38 cellular contexts compared by ENCODE assay signal in genomic region chr12:56308714-56309113, GRCh38. TPM values are rescaled to one million over a fixed set of nuclear protein-coding genes. Genes with fewer than 3 reads are reported as not detected.
"Had no signal": no experiment of that assay in that cellular context is flagged by ENCODE, and none has a peak within 500 bp of the region (broad histone marks: within the 10 kb centered on the region; RNA-seq: fewer than 3 reads in every experiment).

No MANE protein-coding gene starts in this region.

- H3K27ac ChIP-seq: ascending aorta, cardiac muscle cell, VCaP had no signal

- H3K27ac Mint-ChIP-seq: activated B cell treated with CpG ODN at 0.5 μM for 24 hours; activated CD4-positive, alpha-beta memory T cell treated with anti-CD3 and anti-CD28 coated beads for 36 hours; activated CD4-positive, alpha-beta T cell treated with anti-CD3 and anti-CD28 coated beads, Interleukin-2, amount 10 ng/mL, durations not matched to agents 24 days and 14 days; activated CD8-positive, alpha-beta T cell treated with anti-CD3 and anti-CD28 coated beads for 36 hours; activated naive CD4-positive, alpha-beta T cell treated with anti-CD3 and anti-CD28 coated beads for 36 hours; activated naive CD4-positive, alpha-beta T cell treated with anti-CD3 and anti-CD28 coated beads, Interleukin-2, amount 50 U/mL, for 72 hours; activated naive CD8-positive, alpha-beta T cell treated with anti-CD3 and anti-CD28 coated beads for 36 hours; activated T-cell treated with anti-CD3 and anti-CD28 coated beads, Interleukin-2, amount 50 U/mL, for 72 hours; activated T-helper 1 cell treated with anti-CD3 and anti-CD28 coated beads, Interleukin-12 subunit alpha, Interleukin-12 subunit beta, Interleukin-2, Interleukin-4 antibody, amounts not matched to agents 30 ng/mL and 10 ng/mL and 1 ng/mL, durations not matched to agents 14 hours and 24 hours and 36 hours; activated T-helper 17 cell treated with anti-CD3 and anti-CD28 coated beads, Interleukin-2, amount 50 U/mL, for 72 hours; T-helper 1 cell treated with Interleukin-12 subunit alpha and Interleukin-12 subunit beta and Interleukin-4 antibody, amounts not matched to agents 30 μg/mL and 1 μg/mL, for 36 hours; T-helper 2 cell treated with Interferon-gamma antibody and Interleukin-4, amounts not matched to agents 5 μg/mL and 100 μg/mL, for 36 hours had no signal

- H3K9me3 ChIP-seq: ascending aorta had no signal

- H3K27me3 ChIP-seq: ascending aorta, cardiac muscle cell had no signal

- H3K4me3 Mint-ChIP-seq: activated B cell treated with CpG ODN at 0.5 μM for 24 hours; activated CD4-positive, alpha-beta memory T cell treated with anti-CD3 and anti-CD28 coated beads for 36 hours; activated CD4-positive, alpha-beta T cell treated with anti-CD3 and anti-CD28 coated beads, Interleukin-2, amount 10 ng/mL, durations not matched to agents 24 days and 14 days; activated CD8-positive, alpha-beta T cell treated with anti-CD3 and anti-CD28 coated beads for 36 hours; activated naive CD4-positive, alpha-beta T cell treated with anti-CD3 and anti-CD28 coated beads for 36 hours; activated naive CD8-positive, alpha-beta T cell treated with anti-CD3 and anti-CD28 coated beads for 36 hours; activated T-cell treated with anti-CD3 and anti-CD28 coated beads, Interleukin-2, amount 50 U/mL, for 4 hours; activated T-cell treated with anti-CD3 and anti-CD28 coated beads, Interleukin-2, amount 50 U/mL, for 72 hours; activated T-helper 1 cell treated with anti-CD3 and anti-CD28 coated beads, Interleukin-12 subunit alpha, Interleukin-12 subunit beta, Interleukin-2, Interleukin-4 antibody, amounts not matched to agents 30 ng/mL and 10 ng/mL and 1 ng/mL, durations not matched to agents 14 hours and 24 hours and 36 hours; activated T-helper 17 cell treated with anti-CD3 and anti-CD28 coated beads, Interleukin-2, amount 50 U/mL, for 72 hours; brain; central memory CD8-positive, alpha-beta T cell; T-helper 1 cell treated with Interleukin-12 subunit alpha and Interleukin-12 subunit beta and Interleukin-4 antibody, amounts not matched to agents 30 μg/mL and 1 μg/mL, for 36 hours; T-helper 2 cell treated with Interferon-gamma antibody and Interleukin-4, amounts not matched to agents 5 μg/mL and 100 μg/mL, for 36 hours had no signal

- FAIRE-seq: bronchial epithelial cell, TTC549 had no signal

- H3K4me1 Mint-ChIP-seq: activated B cell treated with CpG ODN at 0.5 μM for 24 hours; activated CD4-positive, alpha-beta T cell treated with anti-CD3 and anti-CD28 coated beads, Interleukin-2, amount 10 ng/mL, durations not matched to agents 24 days and 14 days; activated T-helper 17 cell treated with anti-CD3 and anti-CD28 coated beads, Interleukin-2, amount 50 U/mL, for 72 hours; brain; central memory CD8-positive, alpha-beta T cell had no signal

- H3K4me3 ChIP-seq: ascending aorta, cardiac muscle cell had no signal

- H3K4me1 ChIP-seq: ascending aorta had no signal

- H3K27me3 Mint-ChIP-seq: activated B cell treated with CpG ODN at 0.5 μM for 24 hours; activated CD4-positive, alpha-beta memory T cell treated with anti-CD3 and anti-CD28 coated beads for 36 hours; activated CD4-positive, alpha-beta T cell treated with anti-CD3 and anti-CD28 coated beads, Interleukin-2, amount 10 ng/mL, durations not matched to agents 24 days and 14 days; activated CD8-positive, alpha-beta T cell treated with anti-CD3 and anti-CD28 coated beads for 36 hours; activated naive CD8-positive, alpha-beta T cell treated with anti-CD3 and anti-CD28 coated beads for 36 hours; activated T-helper 17 cell treated with anti-CD3 and anti-CD28 coated beads, Interleukin-2, amount 50 U/mL, for 72 hours; brain; central memory CD8-positive, alpha-beta T cell had no signal

- DNase-seq: activated B cell treated with CpG ODN at 0.5 μM for 24 hours; activated CD4-positive, alpha-beta memory T cell treated with anti-CD3 and anti-CD28 coated beads for 36 hours; activated CD4-positive, alpha-beta T cell treated with anti-CD3 and anti-CD28 coated beads for 4 hours; activated CD4-positive, alpha-beta T cell treated with anti-CD3 and anti-CD28 coated beads, Interleukin-2, amount 10 ng/mL, durations not matched to agents 24 days and 14 days; activated CD4-positive, alpha-beta T cell treated with anti-CD3 and anti-CD28 coated beads, Interleukin-2, amount 50 U/mL, for 1 hour; activated CD4-positive, alpha-beta T cell treated with anti-CD3 and anti-CD28 coated beads, Interleukin-2, amount 50 U/mL, for 4 hours; activated CD4-positive, CD25-positive, alpha-beta regulatory T cell treated with anti-CD3 and anti-CD28 coated beads, Interleukin-2, amount 50 U/mL, for 72 hours; activated CD8-positive, alpha-beta memory T cell treated with anti-CD3 and anti-CD28 coated beads, Interleukin-2, amount 50 U/mL, for 4 hours; activated CD8-positive, alpha-beta T cell treated with anti-CD3 and anti-CD28 coated beads for 36 hours; activated effector memory CD4-positive, alpha-beta T cell treated with anti-CD3 and anti-CD28 coated beads, Interleukin-2, amount 50 U/mL, for 16 hours; activated gamma-delta T cell treated with Interleukin-2 at 50 U/mL for 16 hours; activated naive CD4-positive, alpha-beta T cell; activated naive CD4-positive, alpha-beta T cell treated with anti-CD3 and anti-CD28 coated beads for 36 hours; activated naive CD4-positive, alpha-beta T cell treated with anti-CD3 and anti-CD28 coated beads, Interleukin-2, amount 50 U/mL, for 16 hours; activated naive CD8-positive, alpha-beta T cell treated with anti-CD3 and anti-CD28 coated beads for 36 hours; activated T-cell treated with anti-CD3 and anti-CD28 coated beads for 4 hours; activated T-cell treated with anti-CD3 and anti-CD28 coated beads, Interleukin-2, amount 50 U/mL, for 1 hour; activated T-cell treated with anti-CD3 and anti-CD28 coated beads, Interleukin-2, amount 50 U/mL, for 4 hours; activated T-cell treated with anti-CD3 and anti-CD28 coated beads, Interleukin-2, amount 50 U/mL, for 72 hours; amygdala; anterior cingulate cortex; caudate nucleus; cerebellar nuclear complex; T-helper 1 cell; T-helper 2 cell; T-helper 9 cell had no signal

- ATAC-seq: activated CD8-positive, alpha-beta T cell treated with anti-CD3 and anti-CD28 coated beads for 36 hours; activated naive CD4-positive, alpha-beta T cell treated with anti-CD3 and anti-CD28 coated beads, Interleukin-2, amount 50 U/mL, for 72 hours; activated T-cell treated with anti-CD3 and anti-CD28 coated beads, Interleukin-2, amount 50 U/mL, for 4 hours; activated T-cell treated with anti-CD3 and anti-CD28 coated beads, Interleukin-2, amount 50 U/mL, for 72 hours; activated T-helper 17 cell treated with anti-CD3 and anti-CD28 coated beads, Interleukin-2, amount 50 U/mL, for 72 hours had no signal

- H3K9me3 Mint-ChIP-seq: activated B cell treated with CpG ODN at 0.5 μM for 24 hours; activated CD4-positive, alpha-beta memory T cell treated with anti-CD3 and anti-CD28 coated beads for 36 hours; activated CD4-positive, alpha-beta T cell treated with anti-CD3 and anti-CD28 coated beads, Interleukin-2, amount 10 ng/mL, durations not matched to agents 24 days and 14 days; activated CD8-positive, alpha-beta T cell treated with anti-CD3 and anti-CD28 coated beads for 36 hours; activated naive CD4-positive, alpha-beta T cell treated with anti-CD3 and anti-CD28 coated beads for 36 hours; activated naive CD4-positive, alpha-beta T cell treated with anti-CD3 and anti-CD28 coated beads, Interleukin-2, amount 50 U/mL, for 72 hours; activated naive CD8-positive, alpha-beta T cell treated with anti-CD3 and anti-CD28 coated beads for 36 hours; activated T-cell treated with anti-CD3 and anti-CD28 coated beads, Interleukin-2, amount 50 U/mL, for 4 hours; activated T-cell treated with anti-CD3 and anti-CD28 coated beads, Interleukin-2, amount 50 U/mL, for 72 hours; activated T-helper 1 cell treated with anti-CD3 and anti-CD28 coated beads, Interleukin-12 subunit alpha, Interleukin-12 subunit beta, Interleukin-2, Interleukin-4 antibody, amounts not matched to agents 30 ng/mL and 10 ng/mL and 1 ng/mL, durations not matched to agents 14 hours and 24 hours and 36 hours; activated T-helper 17 cell treated with anti-CD3 and anti-CD28 coated beads, Interleukin-2, amount 50 U/mL, for 72 hours; brain; central memory CD8-positive, alpha-beta T cell; T-helper 1 cell treated with Interleukin-12 subunit alpha and Interleukin-12 subunit beta and Interleukin-4 antibody, amounts not matched to agents 30 μg/mL and 1 μg/mL, for 36 hours; T-helper 2 cell treated with Interferon-gamma antibody and Interleukin-4, amounts not matched to agents 5 μg/mL and 100 μg/mL, for 36 hours had no signal

RNA-seq across cellular contexts. Expression of gene IL23A, which starts 30.0 kb away (rescaled TPM):
- total RNA-seq: ascending aorta, bronchial epithelial cell had no signal
- polyA plus RNA-seq: cardiac muscle cell had no signal
